ENCODE assay signal across 12 cellular contexts in genomic region chr2:241237949-241238371, GRCh38.
"Had no signal": no experiment of that assay in that cellular context is flagged by ENCODE, and none has a peak within 500 bp of the region (broad histone marks: within the 10 kb centered on the region; RNA-seq: fewer than 3 reads in every experiment).

No MANE protein-coding gene starts in this region.

- H3K4me3 ChIP-seq: lower lobe of right lung, thoracic aorta had no signal

- H3K4me1 ChIP-seq: lower lobe of right lung had no signal

- H3K4me3 Mint-ChIP-seq: effector memory CD8-positive, alpha-beta T cell; immature natural killer cell; T-helper 2 cell treated with Interferon-gamma antibody and Interleukin-4, amounts not matched to agents 5 μg/mL and 100 μg/mL, for 36 hours had no signal

- H3K27ac Mint-ChIP-seq: effector memory CD8-positive, alpha-beta T cell; T-helper 2 cell treated with Interferon-gamma antibody and Interleukin-4, amounts not matched to agents 5 μg/mL and 100 μg/mL, for 36 hours had no signal

- H3K27ac ChIP-seq: lower lobe of right lung, thoracic aorta had no signal

- ATAC-seq: effector memory CD8-positive, alpha-beta T cell; lower lobe of right lung had no signal

- H3K9me3 Mint-ChIP-seq: effector memory CD8-positive, alpha-beta T cell; immature natural killer cell; neural crest cell; T-helper 2 cell treated with Interferon-gamma antibody and Interleukin-4, amounts not matched to agents 5 μg/mL and 100 μg/mL, for 36 hours had no signal

- DNase-seq: activated CD4-positive, alpha-beta T cell treated with anti-CD3 and anti-CD28 coated beads, Interleukin-2, amount 50 U/mL, for 1 hour; activated CD4-positive, CD25-positive, alpha-beta regulatory T cell; activated naive CD4-positive, alpha-beta T cell treated with Interleukin-2 at 50 U/mL for 16 hours; dermis blood vessel endothelial cell; effector memory CD8-positive, alpha-beta T cell; immature natural killer cell; lower lobe of right lung; midbrain; stimulated activated CD4-positive, alpha-beta T cell treated with anti-CD3 and anti-CD28 coated beads, Interleukin-1b, Interleukin-23, amount 100 ng/mL, for 48 hours had no signal

- H3K9me3 ChIP-seq: lower lobe of right lung, thoracic aorta had no signal

- H3K4me1 Mint-ChIP-seq: neural crest cell had no signal

- H3K27me3 Mint-ChIP-seq: effector memory CD8-positive, alpha-beta T cell had no signal
